ENCODE assay signal across 8 cellular contexts in genomic region chr19:18636969-18637629, GRCh38. TPM values are rescaled to one million over a fixed set of nuclear protein-coding genes. Genes with fewer than 3 reads are reported as not detected.
DNase-seq lines count a peak whose midpoint lies in the region; ATAC-seq and TF ChIP-seq lines count a peak whose summit lies in the region.

TSS of gene KLHL26 (plus strand) at chr19:18637028. CDS start at chr19:18637055, 27 bp downstream.

- H3K27ac Mint-ChIP-seq in activated CD4-positive, alpha-beta T cell treated with anti-CD3 and anti-CD28 coated beads, Interleukin-2, amount 10 ng/mL, durations not matched to agents 24 days and 14 days = peak within 1 kb of the TSS; percentile 93
- peak within 1 kb of the TSS; percentile 85 to 96 for H3K27ac Mint-ChIP-seq in activated naive CD4-positive, alpha-beta T cell treated with anti-CD3 and anti-CD28 coated beads, Interleukin-2, amount 50 U/mL, for 72 hours

- H3K4me1 Mint-ChIP-seq in activated CD4-positive, alpha-beta T cell treated with anti-CD3 and anti-CD28 coated beads, Interleukin-2, amount 10 ng/mL, durations not matched to agents 24 days and 14 days = peaks cover 22% of the 10 kb centered on the region

- H3K27me3 Mint-ChIP-seq in activated CD4-positive, alpha-beta T cell treated with anti-CD3 and anti-CD28 coated beads, Interleukin-2, amount 10 ng/mL, durations not matched to agents 24 days and 14 days = peaks cover 9% of the 10 kb centered on the region

- H3K4me1 ChIP-seq in testis = peaks cover 6% of the 10 kb centered on the region

- TF ChIP-seq CTCF in testis (IDR thresholded peaks at IDR 0.05) = no peak

- intact Hi-C loops in activated CD4-positive, alpha-beta T cell treated with anti-CD3 and anti-CD28 coated beads, Interleukin-2, amount 10 ng/mL, durations not matched to agents 24 days and 14 days (cut with micrococcal nuclease) = loop anchor here (1.0 to 5.0 kb wide), 5 partner anchors 40 to 295 kb away; partner anchors contain the start of genes COPE, DDX49 and ELL
- intact Hi-C loops in testis (cut with DNase I; ENCODE audit: low total_unique reads) = no loop called here

- TF ChIP-seq POLR2A in testis (IDR thresholded peaks at IDR 0.05) = no peak

- H3K4me3 Mint-ChIP-seq in activated CD4-positive, alpha-beta T cell treated with anti-CD3 and anti-CD28 coated beads, Interleukin-2, amount 10 ng/mL, durations not matched to agents 24 days and 14 days = peak within 1 kb of the TSS; percentile 99

- H3K27me3 ChIP-seq in testis = no peaks in the 10 kb centered on the region

- ATAC-seq in activated naive CD4-positive, alpha-beta T cell treated with anti-CD3 and anti-CD28 coated beads, Interleukin-2, amount 50 U/mL, for 72 hours = no peak
- ATAC-seq in HG03342 (IDR thresholded peaks at IDR 0.05; ENCODE audit: unreplicated experiment) = no peak

- no peaks in the 10 kb centered on the region for H3K9me3 Mint-ChIP-seq in activated CD4-positive, alpha-beta T cell treated with anti-CD3 and anti-CD28 coated beads, Interleukin-2, amount 10 ng/mL, durations not matched to agents 24 days and 14 days
- no peaks in the 10 kb centered on the region for H3K9me3 Mint-ChIP-seq in activated naive CD4-positive, alpha-beta T cell treated with anti-CD3 and anti-CD28 coated beads, Interleukin-2, amount 50 U/mL, for 72 hours

- 8 to 21% methylated on average over 21 to 47 of the region's 47 CpGs for WGBS in testis, 2 donors

- no peaks in the 10 kb centered on the region for H3K36me3 ChIP-seq in testis (ENCODE audit: low read depth, missing control alignments)

- H3K36me3 Mint-ChIP-seq in activated CD4-positive, alpha-beta T cell treated with anti-CD3 and anti-CD28 coated beads, Interleukin-2, amount 10 ng/mL, durations not matched to agents 24 days and 14 days (ENCODE audit: low read depth) = peaks cover 3% of the 10 kb centered on the region
- no peaks in the 10 kb centered on the region for H3K36me3 Mint-ChIP-seq in activated naive CD4-positive, alpha-beta T cell treated with anti-CD3 and anti-CD28 coated beads, Interleukin-2, amount 50 U/mL, for 72 hours

- H3K27ac ChIP-seq in testis = peak within 1 kb of the TSS; percentile 40 to 82

- DNase-seq in activated CD4-positive, alpha-beta T cell treated with anti-CD3 and anti-CD28 coated beads, Interleukin-2, amount 10 ng/mL, durations not matched to agents 24 days and 14 days = peak; percentile 65
- no peak for DNase-seq in activated CD4-positive, alpha-beta T cell treated with anti-CD3 and anti-CD28 coated beads for 48 hours
- peak in 1 of 2 donors; percentile 16 for DNase-seq in activated naive CD4-positive, alpha-beta T cell treated with anti-CD3 and anti-CD28 coated beads, Interleukin-2, amount 50 U/mL, for 72 hours (ENCODE audit: low spot score in 2 of 2)
- DNase-seq in left kidney (ENCODE audit: low read depth, low spot score) = peak; percentile 7
- no peak for DNase-seq in testis
- no peak for DNase-seq in NCI-H82 (lab: John Stamatoyannopoulos, UW)
- no peak for DNase-seq in hepatic stellate cell (ENCODE audit: low spot score)

- peak within 1 kb of the TSS; percentile 74 to 75 for H3K4me3 ChIP-seq in testis

- no peaks in the 10 kb centered on the region for H3K9me3 ChIP-seq in testis

RNA-seq across cellular contexts. Expression of gene KLHL26, which starts in this region (rescaled TPM):
- total RNA-seq in activated CD4-positive, alpha-beta T cell treated with anti-CD3 and anti-CD28 coated beads, Interleukin-2, amount 10 ng/mL, durations not matched to agents 24 days and 14 days = 12.1 and 14.0 TPM in 2 replicates
- total RNA-seq in activated naive CD4-positive, alpha-beta T cell treated with anti-CD3 and anti-CD28 coated beads, Interleukin-2, amount 50 U/mL, for 72 hours = 10 to 100 TPM in 1 of 2 donors, 1 to 10 TPM in 1; 9.2 to 13.5 TPM
- 10 to 100 TPM; 16.5 to 32.3 TPM for total RNA-seq in testis
- polyA plus RNA-seq in testis (ENCODE audit: insufficient read depth, low read depth, low replicate concordance) = 10.6 TPM

Comparison
In these comparisons a context has a peak if more than half of its experiments do, and no peak if none do; other contexts are left out.
1. DNase-seq: peak in activated CD4-positive, alpha-beta T cell treated with anti-CD3 and anti-CD28 coated beads, Interleukin-2, amount 10 ng/mL, durations not matched to agents 24 days and 14 days (single experiment) and left kidney (single experiment); none in activated CD4-positive, alpha-beta T cell treated with anti-CD3 and anti-CD28 coated beads for 48 hours (single experiment), testis (single experiment), NCI-H82 (single experiment) and hepatic stellate cell (single experiment).